In genomic region chr6:10415593-10416480, GRCh38 we compare ENCODE assay signal across 11 cellular contexts. TPM values are rescaled to one million over a fixed set of nuclear protein-coding genes. Genes with fewer than 3 reads are reported as not detected.
A peak's percentile ranks its signal among the peaks of the same experiment; 100 is the strongest.
DNase-seq lines count a peak whose midpoint lies in the region; ATAC-seq, FAIRE-seq and TF ChIP-seq lines count a peak whose summit lies in the region.
"Had no signal": no experiment of that assay in that cellular context is flagged by ENCODE, and none has a peak within 500 bp of the region (broad histone marks: within the 10 kb centered on the region; RNA-seq: fewer than 3 reads in every experiment).

No MANE protein-coding gene starts in this region.

- POLR2A ChIA-PET in H1 (lab: Charles Lee; ENCODE audit: partially characterized antibody): interaction anchor here (0.9 to 2.8 kb wide), 9 partner anchors 8 to 32 kb away, joined by 3 to 10 read pairs (median 5); no protein-coding TSS in a partner anchor

- no peak overlapping the region for H2BK20ac ChIP-seq in H1 (ENCODE audit: low read length)

- ATAC-seq in CD4-positive, CD25-positive, alpha-beta regulatory T cell (ENCODE audit: low read depth in 2 of 2): no peak
- ATAC-seq in natural killer cell (no peak), GM21825 (IDR thresholded peaks at IDR 0.05; ENCODE audit: unreplicated experiment) (no peak)
- ATAC-seq: activated naive CD4-positive, alpha-beta T cell treated with anti-CD3 and anti-CD28 coated beads, Interleukin-2, amount 50 U/mL, for 72 hours had no signal

- H3K23ac ChIP-seq in H1 (ENCODE audit: insufficient read length): no peak overlapping the region

- H3K79me2 ChIP-seq in H1 (ENCODE audit: control insufficient read depth in 1 of 2, insufficient read depth in 2 of 2, low read length in 2 of 2): no peaks in the 10 kb centered on the region

- peak overlapping the region; percentile 34 for H2BK120ac ChIP-seq in H1 (replicated peaks; ENCODE audit: low read depth, low read length)

- H2BK12ac ChIP-seq in H1 (ENCODE audit: low read depth, low read length): no peak overlapping the region

- no peak overlapping the region for H4K5ac ChIP-seq in H1 (ENCODE audit: insufficient read length, low read depth, low read length)

- H3K4me2 ChIP-seq in H1 (ENCODE audit: insufficient read depth in 1 of 2, low read depth in 2 of 2, low read length in 2 of 2): peak overlapping the region; percentile 63

- DNase-seq in CD4-positive, CD25-positive, alpha-beta regulatory T cell: no peak
- DNase-seq in H1 (ENCODE audit: low read depth in 1 of 2, low spot score in 2 of 2): no peak
- no peak for DNase-seq in natural killer cell
- no peak for DNase-seq in 8988T
- no peak for DNase-seq in NCI-H187 treated with DMSO at 0.1 percent for 48 hours (lab: John Stamatoyannopoulos, UW)
- no peak for DNase-seq in DMS153 (lab: John Stamatoyannopoulos, UW)
- DNase-seq: NCI-H2227 treated with DMSO at 0.1 percent for 48 hours; stimulated activated CD4-positive, alpha-beta T cell treated with anti-CD3 and anti-CD28 coated beads, Interleukin-4, amount 100 ng/mL, for 4 hours had no signal

- TF ChIP-seq CTCF in H1 (IDR thresholded peaks at IDR 0.05; ENCODE audit: control extremely low read depth in 1 of 3, insufficient read depth in 1 of 3, low read depth in 1 of 3, low read length in 3 of 3) (no peak), natural killer cell (IDR thresholded peaks at IDR 0.05) (no peak)

- 0 out of 2 replicates have a peak overlapping the region, but pooled peaks have one; percentile 5 for H2AK5ac ChIP-seq in H1 (ENCODE audit: low read depth, low read length)

- no peaks in the 10 kb centered on the region for H3K79me1 ChIP-seq in H1 (ENCODE audit: low read depth, low read length)

- no peak overlapping the region for H3K56ac ChIP-seq in H1 (replicated peaks; ENCODE audit: insufficient read length, low read depth, low read length)

- peaks cover 4% of the 10 kb centered on the region for H3K36me3 Mint-ChIP-seq in CD4-positive, CD25-positive, alpha-beta regulatory T cell
- peaks cover 14% of the 10 kb centered on the region for H3K36me3 Mint-ChIP-seq in natural killer cell

- no peak overlapping the region for H3K14ac ChIP-seq in H1 (ENCODE audit: insufficient read length)

- H3K27ac Mint-ChIP-seq in CD4-positive, CD25-positive, alpha-beta regulatory T cell: peak overlapping the region in 1 of 3 donors; percentile 56
- H3K27ac Mint-ChIP-seq in natural killer cell: peak overlapping the region in 1 of 2 donors; percentile 58

- H4K8ac ChIP-seq in H1 (ENCODE audit: extremely low read depth, insufficient read depth, low read length): 0 out of 2 replicates have a peak overlapping the region, but pooled peaks have one; percentile 4

- H3K27me3 Mint-ChIP-seq in CD4-positive, CD25-positive, alpha-beta regulatory T cell: peaks cover 92% of the 10 kb centered on the region
- peaks cover 73 to 74% of the 10 kb centered on the region in 2 donors for H3K27me3 Mint-ChIP-seq in natural killer cell (ENCODE audit: low read depth in 2 of 2)

- TF ChIP-seq POLR2A in H1 (IDR thresholded peaks at IDR 0.05; ENCODE audit: control extremely low read depth in 1 of 2, low read depth in 2 of 2, low read length in 2 of 2): no peak

- H3K9me3 ChIP-seq in CD4-positive, CD25-positive, alpha-beta regulatory T cell (ENCODE audit: control insufficient read depth in 2 of 2, low read length in 2 of 2): peaks cover 5 to 27% of the 10 kb centered on the region in 2 experiments
- H3K9me3 ChIP-seq in HUES6 (ENCODE audit: control insufficient read depth, insufficient read depth, low read depth, low read length): no peaks in the 10 kb centered on the region
- no peaks in the 10 kb centered on the region for H3K9me3 ChIP-seq in H1 (ENCODE audit: insufficient read depth in 2 of 2, low read depth in 1 of 2, low read length in 1 of 2)

- peak overlapping the region; percentile 14 for H3K9ac ChIP-seq in HUES6 (ENCODE audit: low read length)
- no peak overlapping the region for H3K9ac ChIP-seq in H1 (replicated peaks in 1 of 4; ENCODE audit: extremely low read depth in 1 of 4, low read depth in 3 of 4, low read length in 3 of 4)

- no peak for TF ChIP-seq RAD21 in H1 (IDR thresholded peaks at IDR 0.05 in 1 of 2, conservative IDR thresholded peaks at IDR 0.05 in 1 of 2; ENCODE audit: low read depth in 2 of 2, low read length in 2 of 2)

- no peak overlapping the region for H3K27ac ChIP-seq in CD4-positive, CD25-positive, alpha-beta regulatory T cell (ENCODE audit: insufficient read depth, low read length, poor library complexity, severe bottlenecking)
- H3K27ac ChIP-seq in HUES6 (ENCODE audit: low read depth, low read length): no peak overlapping the region
- no peak overlapping the region for H3K27ac ChIP-seq in H1 (ENCODE audit: low read depth, low read length)

- H3K18ac ChIP-seq in H1 (ENCODE audit: extremely low read depth, low read length): peak overlapping the region; percentile 48; the same call in 1 of the 2 replicates

- 0 out of 2 replicates have a peak overlapping the region, but pooled peaks have one; percentile 16 for H2BK15ac ChIP-seq in H1 (ENCODE audit: low read length)

- H3K4me1 Mint-ChIP-seq in CD4-positive, CD25-positive, alpha-beta regulatory T cell: peaks cover under 1 to 53% (median 21%) of the 10 kb centered on the region in 4 donors
- peaks cover 34 to 42% of the 10 kb centered on the region in 2 donors for H3K4me1 Mint-ChIP-seq in natural killer cell

- peaks cover 18 to 28% of the 10 kb centered on the region in 2 experiments for H4K20me1 ChIP-seq in H1 (replicated peaks in 1 of 2; ENCODE audit: control insufficient read depth in 1 of 2, insufficient read depth in 2 of 2, low read length in 2 of 2)

- no peak overlapping the region for H3K4ac ChIP-seq in H1 (replicated peaks; ENCODE audit: insufficient read length, low read depth, low read length)

- peaks cover 44% of the 10 kb centered on the region for H3K4me1 ChIP-seq in CD4-positive, CD25-positive, alpha-beta regulatory T cell (ENCODE audit: control insufficient read depth, insufficient read depth, low read length, poor library complexity, severe bottlenecking)
- peaks cover 65% of the 10 kb centered on the region for H3K4me1 ChIP-seq in HUES6 (ENCODE audit: control insufficient read depth, insufficient read depth, low read length)
- peaks cover 6 to 57% (median 37%) of the 10 kb centered on the region in 4 experiments for H3K4me1 ChIP-seq in H1 (replicated peaks in 1 of 4; ENCODE audit: control insufficient read depth in 3 of 4, insufficient read depth in 4 of 4, low read length in 3 of 4)

- CTCF ChIA-PET in H1 (lab: Charles Lee; ENCODE audit: partially characterized antibody): interaction anchor here (0.5 to 21.9 kb wide), 14 partner anchors 8 to 1365 kb away, joined by 3 to 365 read pairs (median 4); no protein-coding TSS in a partner anchor

- H3K4me3 Mint-ChIP-seq in CD4-positive, CD25-positive, alpha-beta regulatory T cell: peak overlapping the region; percentile 26 to 84 (median 57)
- peak overlapping the region; percentile 41 for H3K4me3 Mint-ChIP-seq in natural killer cell

- WGBS in H1 (ENCODE audit: extremely low coverage in 1 of 2, insufficient coverage in 1 of 2, insufficient read length in 1 of 2, insufficient replicate concordance in 2 of 2, low coverage in 1 of 2, low lambda C conversion rate in 2 of 2, missing lambda C conversion rate in 1 of 2), 2 experiments: 8% methylated on average over 36 of the region's 37 CpGs; no CpG with 5 or more reads in 1 of the 2 experiments

- no peak for FAIRE-seq in H1 (lab: Jason Lieb, UNC)

- no peak overlapping the region for H2BK5ac ChIP-seq in H1 (ENCODE audit: low read depth, low read length)

- no peak overlapping the region for H3K4me3 ChIP-seq in CD4-positive, CD25-positive, alpha-beta regulatory T cell (ENCODE audit: low read depth, low read length)
- H3K4me3 ChIP-seq in HUES6 (ENCODE audit: low read depth, low read length) (peak overlapping the region; percentile 64), H1 (ENCODE audit: extremely low read depth in 1 of 4, insufficient read depth in 2 of 4, low read depth in 3 of 4, low read length in 4 of 4) (peak overlapping the region; percentile 22 to 58 (median 37); a peak in 5 of 8 replicates)

- peaks cover 0 to 24% (median 0%) of the 10 kb centered on the region in 7 donors for H3K9me3 Mint-ChIP-seq in CD4-positive, CD25-positive, alpha-beta regulatory T cell
- H3K9me3 Mint-ChIP-seq in natural killer cell: peaks cover 3% of the 10 kb centered on the region in 2 donors

- no peak overlapping the region for H4K91ac ChIP-seq in H1 (replicated peaks; ENCODE audit: insufficient read length, low read length)

- no peak overlapping the region for H2AFZ ChIP-seq in H1 (ENCODE audit: low read length)

- no peak for TF ChIP-seq EP300 in H1 (IDR thresholded peaks at IDR 0.05; ENCODE audit: borderline replicate concordance in 1 of 2, low read depth in 2 of 2, low read length in 2 of 2)

- H3K23me2 ChIP-seq in H1 (ENCODE audit: low read depth, low read length): peaks cover 16% of the 10 kb centered on the region; the same call in 1 of the 2 replicates

- H3K36me3 ChIP-seq in CD4-positive, CD25-positive, alpha-beta regulatory T cell (ENCODE audit: control insufficient read depth, insufficient read depth, low read length): no peaks in the 10 kb centered on the region
- H3K36me3 ChIP-seq in HUES6 (ENCODE audit: control insufficient read depth, insufficient read depth, low read length) (no peaks in the 10 kb centered on the region), H1 (ENCODE audit: control insufficient read depth in 2 of 4, insufficient read depth in 4 of 4, low read length in 3 of 4) (no peaks in the 10 kb centered on the region; a peak in 1 of 8 replicates)

- intact Hi-C loops in natural killer cell (cut with micrococcal nuclease): no loop called here

- H3K27me3 ChIP-seq in CD4-positive, CD25-positive, alpha-beta regulatory T cell (ENCODE audit: control insufficient read depth, insufficient read depth, low read length): peaks cover 35% of the 10 kb centered on the region
- H3K27me3 ChIP-seq in HUES6 (ENCODE audit: control insufficient read depth, insufficient read depth, low read length): peaks cover 99% of the 10 kb centered on the region
- peaks cover 77 to 98% (median 94%) of the 10 kb centered on the region in 4 experiments for H3K27me3 ChIP-seq in H1 (replicated peaks in 1 of 4; ENCODE audit: control insufficient read depth in 3 of 4, extremely low read depth in 1 of 4, insufficient read depth in 3 of 4, low read length in 3 of 4)

RNA-seq across cellular contexts. Expression of gene TFAP2A, which starts 1.0 kb away (rescaled TPM):
- total RNA-seq in CD4-positive, CD25-positive, alpha-beta regulatory T cell: not detected
- polyA plus RNA-seq in CD4-positive, CD25-positive, alpha-beta regulatory T cell: not detected
- 0.10 TPM in 1 of 2 replicates, not detected in the other for total RNA-seq in H1 (2021; fragmentation: NEBNext Ultra II Directional; extraction: Animal tissue kit (Norgen Biotek cat#: 25700))
- polyA plus RNA-seq in H1 (2011; rRNA removed): 0.23 and 0.24 TPM in 2 replicates
- 0.12 TPM for polyA plus RNA-seq in H1 (2011; cell fraction: cytosol; rRNA removed)
- polyA plus RNA-seq in H1 (2011; cell fraction: nucleus; rRNA removed): 0.24 TPM
- polyA plus RNA-seq in H1 (2012, experiment 1 of 2): 0.25 to 0.49 TPM (median 0.33 TPM) in 4 replicates
- polyA plus RNA-seq in H1 (2012, experiment 2 of 2): 0.30 TPM
- 0.08 TPM for polyA plus RNA-seq in H1 (2013, experiment 1 of 2)
- polyA plus RNA-seq in H1 (2013, experiment 2 of 2): 0.07 TPM
- polyA minus RNA-seq in H1 (2011; rRNA and poly(A)+ RNA removed): 0.41 TPM in 1 of 2 replicates, not detected in the other
- 2.3 TPM for polyA minus RNA-seq in H1 (2011; cell fraction: cytosol; rRNA and poly(A)+ RNA removed)
- polyA minus RNA-seq in H1 (2011; cell fraction: nucleus; rRNA and poly(A)+ RNA removed): 1.1 TPM
- not detected for total RNA-seq in natural killer cell
